14 cellular contexts compared by ENCODE assay signal in genomic region chr5:132271251-132272246, GRCh38. TPM values are rescaled to one million over a fixed set of nuclear protein-coding genes. Genes with fewer than 3 reads are reported as not detected.
DNase-seq lines count a peak whose midpoint lies in the region; ATAC-seq, FAIRE-seq and TF ChIP-seq lines count a peak whose summit lies in the region.
"Had no signal": no experiment of that assay in that cellular context is flagged by ENCODE, and none has a peak within 500 bp of the region (broad histone marks: within the 10 kb centered on the region; RNA-seq: fewer than 3 reads in every experiment).

No MANE protein-coding gene starts in this region.

- intact Hi-C loops in Right ventricle myocardium inferior (cut with DNase I), result loop anchor here (5.0 kb wide), 3 partner anchors 34 to 231 kb away; no protein-coding TSS in a partner anchor
- intact Hi-C loops in left cardiac atrium (cut with DNase I), result no loop called here
- intact Hi-C loops in GM12878 (cut with micrococcal nuclease; ENCODE audit: unreplicated experiment), result loop anchor here (5.0 kb wide), 2 partner anchors 101 to 231 kb away; no protein-coding TSS in a partner anchor
- intact Hi-C loops in left colon (cut with DNase I, micrococcal nuclease), result no loop called here

- peaks cover 34% of the 10 kb centered on the region for H3K4me1 ChIP-seq in GM12878 (ENCODE audit: control insufficient read depth, insufficient read depth, low read length)

- peak overlapping the region; percentile 43; the same call in 1 of the 2 replicates for H3K4me2 ChIP-seq in GM12878 (ENCODE audit: control insufficient read depth, insufficient read depth)

- in situ Hi-C loops in GM12878 (cut with MboI), result no loop called here

- peak; percentile 20 for ATAC-seq in Right ventricle myocardium inferior
- no peak for ATAC-seq in left cardiac atrium
- ATAC-seq in GM12878, result no peak
- peak; percentile 29 for ATAC-seq in left colon
- ATAC-seq in GM21825 (IDR thresholded peaks at IDR 0.05; ENCODE audit: unreplicated experiment), result no peak
- no peak for ATAC-seq in GM18505 (IDR thresholded peaks at IDR 0.05; ENCODE audit: unreplicated experiment)

- no peak overlapping the region for H3K4me3 ChIP-seq in GM12878
- H3K4me3 ChIP-seq: dorsolateral prefrontal cortex, thyroid gland had no signal

- no peak; a peak in 1 of 6 replicates for TF ChIP-seq CTCF in GM12878 (IDR thresholded peaks at IDR 0.05 in 2 of 3, conservative IDR thresholded peaks at IDR 0.05 in 1 of 3; ENCODE audit: control insufficient read depth in 2 of 3, extremely low read depth in 1 of 3, insufficient read depth in 1 of 3, low read depth in 3 of 3, low read length in 3 of 3)

- no peaks in the 10 kb centered on the region for H3K9me3 ChIP-seq in GM12878 (replicated peaks; ENCODE audit: control insufficient read depth, insufficient read depth, low read length)
- H3K9me3 ChIP-seq: thyroid gland had no signal

- no peaks in the 10 kb centered on the region for H3K79me2 ChIP-seq in GM12878 (ENCODE audit: control insufficient read depth, insufficient read depth, low read length)

- no peaks in the 10 kb centered on the region for H3K27me3 ChIP-seq in GM12878 (replicated peaks in 1 of 2; ENCODE audit: control insufficient read depth in 2 of 2, insufficient read depth in 2 of 2, low read length in 1 of 2)
- H3K27me3 ChIP-seq: dorsolateral prefrontal cortex, thyroid gland had no signal

- no peak for FAIRE-seq in GM12878 (lab: Jason Lieb, UNC)
- FAIRE-seq: TTC549 had no signal

- CTCF ChIA-PET in GM12878 (lab: Yijun Ruan, JAX), result interaction anchor here (0.6 to 4.5 kb wide), 18 partner anchors 8 to 280 kb away, joined by 3 to 23 read pairs (median 4); partner anchors contain the start of genes SLC22A4 and SLC22A5

- no peaks in the 10 kb centered on the region for H4K20me1 ChIP-seq in GM12878 (ENCODE audit: control insufficient read depth, insufficient read depth)

- POLR2A ChIA-PET in GM12878 (lab: Charles Lee), result interaction anchor here (0.8 kb wide), 1 partner anchor 10 kb away, joined by 3 read pairs; no protein-coding TSS in a partner anchor

- no peak for TF ChIP-seq POLR2A in GM12878 (IDR thresholded peaks at IDR 0.05; ENCODE audit: low read depth, low read length)
- TF ChIP-seq POLR2A in GM18505 (IDR thresholded peaks at IDR 0.05; ENCODE audit: borderline replicate concordance, extremely low read depth, insufficient read depth, insufficient read length), result no peak

- SMC1A ChIA-PET in GM12878 (lab: Charles Lee; ENCODE audit: uncharacterized antibody, unreplicated experiment), result interaction anchor here (1.1 to 3.7 kb wide), 3 partner anchors 33 to 228 kb away, joined by 3 to 14 read pairs (median 3); no protein-coding TSS in a partner anchor

- DNase-seq in Right ventricle myocardium inferior (ENCODE audit: missing footprints) (no peak), left cardiac atrium (no peak), GM12878 (ENCODE audit: low read depth, low spot score) (no peak), left colon (peak in 1 of 2 donors; percentile 48), ureter (ENCODE audit: low spot score) (peak; percentile 42), NCI-H1436 treated with DMSO at 0.1 percent for 48 hours (lab: John Stamatoyannopoulos, UW) (no peak)
- DNase-seq: GDM1, mesendoderm, NCI-H2171 treated with DMSO at 0.1 percent for 48 hours had no signal

- no peak overlapping the region for H2AFZ ChIP-seq in GM12878 (ENCODE audit: control insufficient read depth, low read depth, low read length)

- RAD21 ChIA-PET in GM12878 (lab: Charles Lee; ENCODE audit: unreplicated experiment), result interaction anchor here (1.0 to 1.9 kb wide), 5 partner anchors 10 to 229 kb away, joined by 3 to 7 read pairs (median 5); partner anchors contain the start of gene SLC22A5

- TF ChIP-seq EP300 in GM12878 (IDR thresholded peaks at IDR 0.05; ENCODE audit: borderline replicate concordance in 1 of 2, control insufficient read depth in 1 of 2, low read depth in 2 of 2, low read length in 2 of 2), result no peak

- no peaks in the 10 kb centered on the region for H3K36me3 ChIP-seq in GM12878 (ENCODE audit: control insufficient read depth in 2 of 2, insufficient read depth in 2 of 2, low read length in 1 of 2)
- H3K36me3 ChIP-seq: thyroid gland had no signal

- WGBS in GM12878 (ENCODE audit: insufficient coverage, insufficient replicate concordance, low lambda C conversion rate, missing lambda C conversion rate), result 83% methylated on average over 66 of the region's 77 CpGs

- H3K27ac ChIP-seq in GM12878 (ENCODE audit: control insufficient read depth, insufficient read depth), result no peak overlapping the region
- H3K27ac ChIP-seq: thyroid gland had no signal

- no peak for TF ChIP-seq RAD21 in GM12878 (IDR thresholded peaks at IDR 0.05; ENCODE audit: insufficient read depth, low read depth, low read length)

- no TSS peak for BruUV-seq in GM12878 (replicated peaks; lab: Mats Ljungman, UMichigan)

- H3K9ac ChIP-seq in GM12878 (ENCODE audit: control insufficient read depth, insufficient read depth, low read length), result no peak overlapping the region

TF ChIP-seq in GM12878, 131 proteins besides CTCF, POLR2A, EP300 and RAD21 (continues in another document):
- TF ChIP-seq MAX (IDR thresholded peaks at IDR 0.05; ENCODE audit: low read depth, low read length), result no peak

RNA-seq across cellular contexts. Expression of gene PDLIM4, which starts 14.1 kb away (rescaled TPM):
- 5.4 TPM for total RNA-seq in Right ventricle myocardium inferior
- 10 to 100 TPM; 12.4 to 38.5 TPM for total RNA-seq in left cardiac atrium
- total RNA-seq in GM12878 (2013; cell fraction: nucleolus; rRNA removed), result 5.2 and 5.4 TPM in 2 replicates
- total RNA-seq in GM12878 (2014; rRNA removed), result 0.22 and 0.62 TPM in 2 replicates
- 0.18 TPM in 1 of 2 replicates, not detected in the other for total RNA-seq in GM12878 (2014; rRNA removed; fragmentation: Illumina TruSeq; extraction: Trizol)
- 0.24 and 0.36 TPM in 2 replicates for total RNA-seq in GM12878 (2021)
- polyA plus RNA-seq in GM12878 (2011; ENCODE audit: low read depth), result not detected
- polyA plus RNA-seq in GM12878 (2011; rRNA removed), result 0.69 and 1.7 TPM in 2 replicates
- polyA plus RNA-seq in GM12878 (2011; cell fraction: cytosol; rRNA removed), result 3.7 TPM in 2 replicates
- 9.9 and 11.1 TPM in 2 replicates for polyA plus RNA-seq in GM12878 (2011; cell fraction: nucleus; rRNA removed)
- polyA plus RNA-seq in GM12878 (2012), result 0.73 and 1.2 TPM in 2 replicates
- not detected in 2 replicates for polyA plus RNA-seq in GM12878 (2014; fragmentation: Illumina TruSeq; extraction: Trizol)
- not detected for polyA plus RNA-seq in GM12878 (2014; fragmentation: Nextera tagmentation; extraction: Ambion mirVana)
- 0.13 and 0.51 TPM in 2 replicates for polyA plus RNA-seq in GM12878 (2014; rRNA removed)
- under 1 TPM; 0.39 to 0.86 TPM for polyA plus RNA-seq in GM12878 (2016; fragmentation: Nextera tagmentation; extraction: Ambion mirVana)
- polyA minus RNA-seq in GM12878 (2011; rRNA and poly(A)+ RNA removed), result 0.80 and 1.6 TPM in 2 replicates
- polyA minus RNA-seq in GM12878 (2011; cell fraction: cytosol; rRNA and poly(A)+ RNA removed), result 0.94 and 1.9 TPM in 2 replicates
- polyA minus RNA-seq in GM12878 (2011; cell fraction: nucleus; rRNA and poly(A)+ RNA removed), result 2.5 and 2.8 TPM in 2 replicates
- 10 to 100 TPM in 1 of 2 donors, 1 to 10 TPM in 1; 1.5 to 11.9 TPM for total RNA-seq in left colon
- 33.9 TPM for total RNA-seq in ureter

RNA-seq across cellular contexts. Expression of gene SLC22A4, which starts 22.6 kb away (rescaled TPM):
- total RNA-seq in Right ventricle myocardium inferior, result 0.57 TPM
- 1 to 10 TPM; 2.2 to 3.3 TPM for total RNA-seq in left cardiac atrium
- 0.44 TPM in 1 of 2 replicates, not detected in the other for total RNA-seq in GM12878 (2013; cell fraction: nucleolus; rRNA removed)
- 0.11 and 0.27 TPM in 2 replicates for total RNA-seq in GM12878 (2014; rRNA removed)
- 0.09 TPM in 1 of 2 replicates, not detected in the other for total RNA-seq in GM12878 (2014; rRNA removed; fragmentation: Illumina TruSeq; extraction: Trizol)
- 0.13 and 0.21 TPM in 2 replicates for total RNA-seq in GM12878 (2021)
- polyA plus RNA-seq in GM12878 (2011; ENCODE audit: low read depth), result not detected
- polyA plus RNA-seq in GM12878 (2011; rRNA removed), result 0.06 and 0.10 TPM in 2 replicates
- polyA plus RNA-seq in GM12878 (2011; cell fraction: cytosol; rRNA removed), result 0.04 and 0.08 TPM in 2 replicates
- 0.29 and 0.39 TPM in 2 replicates for polyA plus RNA-seq in GM12878 (2011; cell fraction: nucleus; rRNA removed)
- 0.06 TPM in 1 of 2 replicates, not detected in the other for polyA plus RNA-seq in GM12878 (2012)
- polyA plus RNA-seq in GM12878 (2014; fragmentation: Illumina TruSeq; extraction: Trizol), result 0.04 and 0.17 TPM in 2 replicates
- polyA plus RNA-seq in GM12878 (2014; fragmentation: Nextera tagmentation; extraction: Ambion mirVana), result under 1 TPM in 1 of 2 experiments, not detected in 1; 0.05 TPM
- 0.04 and 0.61 TPM in 2 replicates for polyA plus RNA-seq in GM12878 (2014; rRNA removed)
- polyA plus RNA-seq in GM12878 (2016; fragmentation: Nextera tagmentation; extraction: Ambion mirVana), result under 1 TPM in 1 of 2 experiments, not detected in 1; 0.32 TPM
- 0.29 TPM in 1 of 2 replicates, not detected in the other for polyA minus RNA-seq in GM12878 (2011; rRNA and poly(A)+ RNA removed)
- 0.83 TPM in 1 of 2 replicates, not detected in the other for polyA minus RNA-seq in GM12878 (2011; cell fraction: cytosol; rRNA and poly(A)+ RNA removed)
- polyA minus RNA-seq in GM12878 (2011; cell fraction: nucleus; rRNA and poly(A)+ RNA removed), result 0.48 and 0.77 TPM in 2 replicates
- total RNA-seq in left colon, result 1 to 10 TPM; 3.8 to 7.3 TPM
- total RNA-seq in ureter, result 3.1 TPM

RNA-seq across cellular contexts. Expression of gene P4HA2, which starts 43.9 kb away (rescaled TPM):
- total RNA-seq in Right ventricle myocardium inferior (88.7 TPM), left cardiac atrium (10 to 100 TPM; 60.2 to 78.4 TPM), GM12878 (2014; rRNA removed) (6.9 and 7.7 TPM in 2 replicates), GM12878 (2014; rRNA removed; fragmentation: Illumina TruSeq; extraction: Trizol) (5.4 and 6.2 TPM in 2 replicates), GM12878 (2021) (7.3 and 7.9 TPM in 2 replicates), left colon (10 to 100 TPM; 56.7 to 69.4 TPM), ureter (39.7 TPM)
- total RNA-seq in GM12878 (2013; cell fraction: nucleolus; rRNA removed), result 72.1 and 75.2 TPM in 2 replicates
- 12.8 TPM for polyA plus RNA-seq in GM12878 (2011; ENCODE audit: low read depth)
- polyA plus RNA-seq in GM12878 (2011; rRNA removed) (7.2 and 7.6 TPM in 2 replicates), GM12878 (2014; fragmentation: Illumina TruSeq; extraction: Trizol) (4.9 and 6.0 TPM in 2 replicates), GM12878 (2014; fragmentation: Nextera tagmentation; extraction: Ambion mirVana) (10 to 100 TPM in 1 of 2 experiments, 1 to 10 TPM in 1; 9.1 to 10.6 TPM), GM12878 (2014; rRNA removed) (4.7 and 5.7 TPM in 2 replicates), GM12878 (2016; fragmentation: Nextera tagmentation; extraction: Ambion mirVana) (10 to 100 TPM in 1 of 2 experiments, 1 to 10 TPM in 1; 7.4 to 10.9 TPM)
- polyA plus RNA-seq in GM12878 (2011; cell fraction: cytosol; rRNA removed), result 7.4 and 8.9 TPM in 2 replicates
- polyA plus RNA-seq in GM12878 (2011; cell fraction: nucleus; rRNA removed), result 7.2 and 16.1 TPM in 2 replicates
- 11.7 and 12.9 TPM in 2 replicates for polyA plus RNA-seq in GM12878 (2012)
- polyA minus RNA-seq in GM12878 (2011; rRNA and poly(A)+ RNA removed), result 9.7 and 11.3 TPM in 2 replicates
- 2.1 and 2.3 TPM in 2 replicates for polyA minus RNA-seq in GM12878 (2011; cell fraction: cytosol; rRNA and poly(A)+ RNA removed)
- 2.5 and 4.0 TPM in 2 replicates for polyA minus RNA-seq in GM12878 (2011; cell fraction: nucleus; rRNA and poly(A)+ RNA removed)

Comparison
In these comparisons a context has a peak if more than half of its experiments do, and no peak if none do; other contexts are left out.
1. ATAC-seq: peak in Right ventricle myocardium inferior (single experiment) and left colon (single experiment); none in left cardiac atrium (0 of 2), GM12878 (single experiment), GM21825 (single experiment) and GM18505 (single experiment).
2. intact Hi-C loops: an anchor here in Right ventricle myocardium inferior (5.0 kb wide) and GM12878 (5.0 kb wide); none called in left cardiac atrium and left colon.